Comparison of ENCODE assay signal across 8 cellular contexts in the genomic region with DNA sequence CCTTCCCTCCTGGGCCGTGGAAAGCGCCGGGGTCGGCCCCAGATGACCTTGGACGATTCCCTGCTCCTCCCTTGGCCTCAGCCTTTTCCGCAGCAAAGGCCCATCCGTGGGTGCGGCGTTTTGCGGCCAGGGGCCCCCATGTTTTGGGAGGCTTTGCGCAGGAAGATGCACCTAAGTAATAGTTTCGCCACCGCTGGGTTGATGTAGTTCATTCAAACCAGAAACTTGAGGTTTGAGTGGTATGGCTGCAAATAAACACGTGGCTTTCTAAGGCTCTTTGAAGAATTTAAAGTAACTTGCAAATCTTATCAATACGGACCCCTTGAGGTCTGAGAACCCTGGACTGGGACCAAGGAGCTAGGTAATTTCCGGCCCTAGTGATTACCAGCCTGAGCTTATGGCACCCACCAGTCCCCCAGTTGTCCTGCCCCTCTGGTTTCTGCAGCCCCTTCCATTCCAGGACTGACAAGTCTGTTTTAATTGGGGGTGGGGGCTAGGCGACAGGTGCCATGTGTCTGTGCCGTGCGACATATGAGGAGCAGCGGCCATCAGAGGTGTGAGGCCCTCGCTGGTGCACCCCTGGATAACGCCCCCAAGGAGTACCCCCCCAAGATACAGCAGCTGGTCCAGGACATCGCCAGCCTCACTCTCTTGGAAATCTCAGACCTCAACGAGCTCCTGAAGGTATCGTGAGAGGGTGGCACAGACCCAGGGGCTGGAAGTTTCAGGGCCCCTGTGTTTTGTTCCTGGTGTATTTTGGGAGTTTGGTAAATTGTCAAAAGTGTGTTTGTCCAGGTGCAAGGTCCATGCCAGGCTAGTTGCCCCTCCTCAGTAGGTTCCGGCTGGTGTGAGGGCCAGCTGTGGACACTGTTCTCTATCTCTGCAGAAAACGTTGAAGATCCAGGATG. TPM values are rescaled to one million over a fixed set of nuclear protein-coding genes. Genes with fewer than 3 reads are reported as not detected.
DNase-seq lines count a peak whose midpoint lies in the region; TF ChIP-seq lines count a peak whose summit lies in the region.

No MANE protein-coding gene starts in this region.

- H3K27ac ChIP-seq in right atrium auricular region (peak overlapping the region; percentile 90 to 94), spleen (peak overlapping the region; percentile 89 to 98 (median 96))

- H3K36me3 ChIP-seq in right atrium auricular region = peaks cover 62% of the 10 kb centered on the region
- H3K36me3 ChIP-seq in spleen = peaks cover 0 to 78% (median 58%) of the 10 kb centered on the region in 6 donors

- POLR2A ChIA-PET in activated CD4-positive, alpha-beta T cell treated with anti-CD3 and anti-CD28 coated beads, Interleukin-2, amount 10 ng/mL, durations not matched to agents 7 days and 5 days (lab: Charles Lee) = interaction anchor here (0.6 to 1.8 kb wide), 3 partner anchors 11 to 103 kb away, joined by 3 to 11 read pairs (median 4); partner anchors contain the start of genes ARL16 and HGS

- peak; percentile 37 for DNase-seq in activated CD4-positive, alpha-beta T cell treated with anti-CD3 and anti-CD28 coated beads, Interleukin-2, amount 10 ng/mL, durations not matched to agents 7 days and 5 days
- DNase-seq in activated CD4-positive, alpha-beta T cell treated with anti-CD3 and anti-CD28 coated beads, Interleukin-2, amount 50 U/mL, for 1 hour = no peak
- DNase-seq in right atrium auricular region (ENCODE audit: low spot score) (no peak), spleen (peak; percentile 76), DMS114 treated with DMSO at 0.1 percent for 48 hours (lab: John Stamatoyannopoulos, UW; ENCODE audit: unreplicated experiment) (no peak), SKM-1 (lab: John Stamatoyannopoulos, UW; ENCODE audit: unreplicated experiment) (no peak)
- no peak for DNase-seq in effector CD8-positive, alpha-beta T cell (lab: John Stamatoyannopoulos, UW)

- peak overlapping the region; percentile 86 for H3K27ac Mint-ChIP-seq in activated CD4-positive, alpha-beta T cell treated with anti-CD3 and anti-CD28 coated beads, Interleukin-2, amount 10 ng/mL, durations not matched to agents 7 days and 5 days

- no peaks in the 10 kb centered on the region for H3K27me3 Mint-ChIP-seq in activated CD4-positive, alpha-beta T cell treated with anti-CD3 and anti-CD28 coated beads, Interleukin-2, amount 10 ng/mL, durations not matched to agents 7 days and 5 days

- intact Hi-C loops in spleen (cut with DNase I; ENCODE audit: low total_unique reads) = no loop called here

- peak overlapping the region; percentile 93 for H3K4me3 ChIP-seq in WI38 (ENCODE audit: low read depth, low read length)
- peak overlapping the region; percentile 75 to 81 for H3K4me3 ChIP-seq in right atrium auricular region
- H3K4me3 ChIP-seq in spleen = peak overlapping the region; percentile 77 to 98 (median 92)

- 26 to 38% (median 32%) methylated on average over 18 to 27 of the region's 27 CpGs for WGBS in spleen, 5 donors

- peaks cover 45% of the 10 kb centered on the region for H3K36me3 Mint-ChIP-seq in activated CD4-positive, alpha-beta T cell treated with anti-CD3 and anti-CD28 coated beads, Interleukin-2, amount 10 ng/mL, durations not matched to agents 7 days and 5 days (ENCODE audit: low read depth)

- TF ChIP-seq CTCF in WI38 (IDR thresholded peaks at IDR 0.05; ENCODE audit: low read depth, low read length) (no peak), right atrium auricular region (IDR thresholded peaks at IDR 0.05) (no peak), spleen (IDR thresholded peaks at IDR 0.05 in 8 of 11, conservative IDR thresholded peaks at IDR 0.05 in 3 of 11) (no peak)

- no peaks in the 10 kb centered on the region for H3K9me3 Mint-ChIP-seq in activated CD4-positive, alpha-beta T cell treated with anti-CD3 and anti-CD28 coated beads, Interleukin-2, amount 10 ng/mL, durations not matched to agents 7 days and 5 days

- H3K4me3 Mint-ChIP-seq in activated CD4-positive, alpha-beta T cell treated with anti-CD3 and anti-CD28 coated beads, Interleukin-2, amount 10 ng/mL, durations not matched to agents 7 days and 5 days = peak overlapping the region; percentile 79

- H3K9me3 ChIP-seq in right atrium auricular region = no peaks in the 10 kb centered on the region
- H3K9me3 ChIP-seq in spleen = no peaks in the 10 kb centered on the region

- H3K4me1 ChIP-seq in right atrium auricular region = peaks cover 0 to 35% of the 10 kb centered on the region in 2 donors
- peaks cover 22 to 52% (median 39%) of the 10 kb centered on the region in 6 donors for H3K4me1 ChIP-seq in spleen

- no peak for TF ChIP-seq POLR2A in spleen (IDR thresholded peaks at IDR 0.05)

- CTCF ChIA-PET in activated CD4-positive, alpha-beta T cell treated with anti-CD3 and anti-CD28 coated beads, Interleukin-2, amount 10 ng/mL, durations not matched to agents 7 days and 5 days (lab: Charles Lee) = interaction anchor here (2.2 kb wide), 1 partner anchor 19 kb away, joined by 17 read pairs; the partner anchor contains the start of genes ARL16 and HGS

- no peaks in the 10 kb centered on the region for H3K27me3 ChIP-seq in right atrium auricular region
- H3K27me3 ChIP-seq in spleen (replicated peaks in 1 of 7) = no peaks in the 10 kb centered on the region

- H3K4me1 Mint-ChIP-seq in activated CD4-positive, alpha-beta T cell treated with anti-CD3 and anti-CD28 coated beads, Interleukin-2, amount 10 ng/mL, durations not matched to agents 7 days and 5 days = peaks cover 31% of the 10 kb centered on the region

RNA-seq across cellular contexts. Expression of gene MRPL12, which starts 0.8 kb away (rescaled TPM):
- 10 to 100 TPM; 52.7 to 62.3 TPM for total RNA-seq in activated CD4-positive, alpha-beta T cell treated with anti-CD3 and anti-CD28 coated beads, Interleukin-2, amount 10 ng/mL, durations not matched to agents 7 days and 5 days
- 100 to 1,000 TPM in 1 of 2 donors, 10 to 100 TPM in 1; 87.9 to 127 TPM for total RNA-seq in right atrium auricular region
- 10 to 100 TPM; 36.2 to 68.5 (median 43.2) TPM for total RNA-seq in spleen
- polyA plus RNA-seq in spleen = 100 to 1,000 TPM in 2 of 3 donors, 10 to 100 TPM in 1; 71.7 to 160 (median 121) TPM

RNA-seq across cellular contexts. Expression of gene SLC25A10, which starts 8.1 kb away (rescaled TPM):
- 10 to 100 TPM; 29.2 to 32.4 TPM for total RNA-seq in activated CD4-positive, alpha-beta T cell treated with anti-CD3 and anti-CD28 coated beads, Interleukin-2, amount 10 ng/mL, durations not matched to agents 7 days and 5 days
- 10 to 100 TPM in 1 of 2 donors, 1 to 10 TPM in 1; 6.6 to 18.2 TPM for total RNA-seq in right atrium auricular region
- 1 to 10 TPM; 2.9 to 7.5 (median 3.7) TPM for total RNA-seq in spleen
- 1 to 10 TPM; 4.7 to 7.7 (median 6.9) TPM for polyA plus RNA-seq in spleen

RNA-seq across cellular contexts. Expression of gene HGS, which starts 20.2 kb away (rescaled TPM):
- 100 to 1,000 TPM; 121 to 128 TPM for total RNA-seq in activated CD4-positive, alpha-beta T cell treated with anti-CD3 and anti-CD28 coated beads, Interleukin-2, amount 10 ng/mL, durations not matched to agents 7 days and 5 days
- total RNA-seq in right atrium auricular region (10 to 100 TPM; 33.7 to 59.5 TPM), spleen (100 to 1,000 TPM in 4 of 7 donors, 10 to 100 TPM in 3; 62.3 to 134 (median 106) TPM)
- 100 to 1,000 TPM in 2 of 3 donors, 10 to 100 TPM in 1; 61.3 to 133 (median 119) TPM for polyA plus RNA-seq in spleen

RNA-seq across cellular contexts. Expression of gene ARL16, which starts 20.4 kb away (rescaled TPM):
- 10 to 100 TPM; 35.4 to 42.1 TPM for total RNA-seq in activated CD4-positive, alpha-beta T cell treated with anti-CD3 and anti-CD28 coated beads, Interleukin-2, amount 10 ng/mL, durations not matched to agents 7 days and 5 days
- total RNA-seq in right atrium auricular region (10 to 100 TPM; 20.3 to 22.2 TPM), spleen (10 to 100 TPM; 22.5 to 36.6 (median 29.1) TPM)
- polyA plus RNA-seq in spleen = 10 to 100 TPM; 56.0 to 93.5 (median 79.8) TPM

RNA-seq across cellular contexts. Expression of gene CCDC137, which starts 37.5 kb away (rescaled TPM):
- 10 to 100 TPM; 30.2 to 33.8 TPM for total RNA-seq in activated CD4-positive, alpha-beta T cell treated with anti-CD3 and anti-CD28 coated beads, Interleukin-2, amount 10 ng/mL, durations not matched to agents 7 days and 5 days
- total RNA-seq in right atrium auricular region = 1 to 10 TPM; 3.8 to 5.1 TPM
- total RNA-seq in spleen = 10 to 100 TPM; 10.7 to 24.2 (median 19.0) TPM
- polyA plus RNA-seq in spleen = 10 to 100 TPM; 20.7 to 40.1 (median 21.4) TPM

Comparison
In these comparisons a context has a peak if more than half of its experiments do, and no peak if none do; other contexts are left out.
1. DNase-seq: peak in activated CD4-positive, alpha-beta T cell treated with anti-CD3 and anti-CD28 coated beads, Interleukin-2, amount 10 ng/mL, durations not matched to agents 7 days and 5 days (single experiment) and spleen (single experiment); none in activated CD4-positive, alpha-beta T cell treated with anti-CD3 and anti-CD28 coated beads, Interleukin-2, amount 50 U/mL, for 1 hour (single experiment), right atrium auricular region (single experiment), DMS114 treated with DMSO at 0.1 percent for 48 hours (single experiment), effector CD8-positive, alpha-beta T cell (single experiment) and SKM-1 (single experiment).
2. Peak in every context shown above with its lines, with median percentiles within 50 percentile points of each other: H3K4me3 ChIP-seq.